Comparison of ENCODE assay signal across 9 cellular contexts in the genomic region with DNA sequence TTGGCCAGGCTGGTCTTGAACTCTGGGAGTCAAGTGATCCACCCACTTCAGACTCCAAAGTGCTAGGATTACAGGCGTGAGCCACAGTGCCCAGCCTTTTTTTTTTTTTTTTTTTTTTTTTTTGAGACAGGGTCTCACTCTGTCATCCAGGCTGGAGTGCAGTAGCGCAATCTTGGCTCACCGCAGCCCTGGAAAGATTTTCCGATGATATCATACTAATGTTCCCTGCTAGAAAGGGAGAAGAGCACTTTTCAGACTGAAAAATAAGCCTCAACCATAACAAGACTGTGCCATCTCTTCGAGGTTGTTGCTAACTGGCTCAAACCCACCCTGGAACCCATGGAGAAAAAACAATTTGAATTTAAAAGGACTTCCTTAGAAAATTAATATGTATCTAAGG. TPM values are rescaled to one million over a fixed set of nuclear protein-coding genes. Genes with fewer than 3 reads are reported as not detected.
DNase-seq lines count a peak whose midpoint lies in the region; ATAC-seq and TF ChIP-seq lines count a peak whose summit lies in the region.
"Not testable (repeated sequence)": the region's sequence is repeated elsewhere in the genome, so short reads cannot be mapped to it uniquely, and the experiment has no call there.
"Had no signal": no experiment of that assay in that cellular context is flagged by ENCODE, and none has a peak within 500 bp of the region (broad histone marks: within the 10 kb centered on the region; RNA-seq: fewer than 3 reads in every experiment).

No MANE protein-coding gene starts in this region.

- H3K9me3 ChIP-seq in GM23248 (ENCODE audit: low read depth); ascending aorta; mesenchymal stem cell (ENCODE audit: control insufficient read depth, low read length); sigmoid colon; thoracic aorta: not testable (repeated sequence)

- not testable (repeated sequence) for H2BK120ac ChIP-seq in mesenchymal stem cell (ENCODE audit: low read depth, low read length)

- not testable (repeated sequence) for H3K23ac ChIP-seq in mesenchymal stem cell (ENCODE audit: low read length in 2 of 2)

- not testable (repeated sequence) for H3K36me3 ChIP-seq in GM23248 (ENCODE audit: low read depth)
- H3K36me3 ChIP-seq in ascending aorta, result peaks cover 30 to 34% of the 10 kb centered on the region in 2 donors
- H3K36me3 ChIP-seq in mesenchymal stem cell (ENCODE audit: control insufficient read depth in 1 of 2, insufficient read depth in 2 of 2, low read depth in 1 of 2, low read length in 2 of 2), result peaks cover 22 to 41% of the 10 kb centered on the region in 2 experiments
- H3K36me3 ChIP-seq in sigmoid colon, result peaks cover 13 to 40% (median 23%) of the 10 kb centered on the region in 4 donors
- H3K36me3 ChIP-seq in thoracic aorta, result peaks cover 22% of the 10 kb centered on the region

- H2BK12ac ChIP-seq in mesenchymal stem cell (ENCODE audit: low read length in 2 of 2), result not testable (repeated sequence)

- ATAC-seq in Right ventricle myocardium superior (ENCODE audit: poor library complexity) (peak; percentile 81), left ventricle myocardium superior (peak; percentile 91), thoracic aorta (ENCODE audit: insufficient number of reproducible peaks, low FRiP score, low read depth) (peak; percentile 85)

- DNase-seq in GM23248, result peak; percentile 25
- DNase-seq in ascending aorta (ENCODE audit: low spot score in 2 of 2); Right ventricle myocardium superior; left ventricle myocardium superior; mesenchymal stem cell; thoracic aorta (ENCODE audit: low spot score): not testable (repeated sequence)
- peak; percentile 62 for DNase-seq in fibroblast of mammary gland (ENCODE audit: low read depth)
- peak; percentile 73 for DNase-seq in sigmoid colon

- TF ChIP-seq CTCF in ascending aorta (IDR thresholded peaks at IDR 0.05); fibroblast of mammary gland (conservative IDR thresholded peaks at IDR 0.05; ENCODE audit: control insufficient read depth, insufficient read depth, low read depth, low read length); sigmoid colon (IDR thresholded peaks at IDR 0.05); thoracic aorta (IDR thresholded peaks at IDR 0.05): not testable (repeated sequence)

- intact Hi-C loops in ascending aorta (cut with DNase I); Right ventricle myocardium superior (cut with DNase I); left ventricle myocardium superior (cut with micrococcal nuclease); sigmoid colon (cut with DNase I): not testable (repeated sequence)

- not testable (repeated sequence) for H2AFZ ChIP-seq in GM23248; mesenchymal stem cell (ENCODE audit: low read depth, low read length)

- not testable (repeated sequence) for H3K9ac ChIP-seq in GM23248
- peak overlapping the region; percentile 77 for H3K9ac ChIP-seq in mesenchymal stem cell (ENCODE audit: low read length)

- not testable (repeated sequence) for H2BK5ac ChIP-seq in mesenchymal stem cell (ENCODE audit: low read depth, low read length, poor library complexity, severe bottlenecking)

- not testable (repeated sequence) for H3K14ac ChIP-seq in mesenchymal stem cell (ENCODE audit: low read length in 2 of 2)

- in situ Hi-C loops in GM23248 (cut with MboI), result not testable (repeated sequence)

- H3K4me1 ChIP-seq in GM23248 (ENCODE audit: insufficient read depth), result peaks cover 16% of the 10 kb centered on the region
- H3K4me1 ChIP-seq in ascending aorta; mesenchymal stem cell (ENCODE audit: control insufficient read depth, insufficient read depth, low read depth, low read length); sigmoid colon; thoracic aorta (ENCODE audit: control insufficient read depth in 1 of 2, low read depth in 2 of 2): not testable (repeated sequence)

- not testable (repeated sequence) for H3K27ac ChIP-seq in GM23248; mesenchymal stem cell (ENCODE audit: low read length, poor library complexity, severe bottlenecking)
- H3K27ac ChIP-seq in ascending aorta (peak overlapping the region; percentile 47 to 84), sigmoid colon (peak overlapping the region in 3 of 4 donors; percentile 41 to 67 (median 67)), thoracic aorta (peak overlapping the region; percentile 55 to 56)

- not testable (repeated sequence) for H3K4ac ChIP-seq in mesenchymal stem cell (ENCODE audit: low read depth in 1 of 2, low read length in 2 of 2)

- H3K9me2 ChIP-seq in GM23248 (ENCODE audit: insufficient read depth), result not testable (repeated sequence)

- H3K27me3 ChIP-seq in GM23248 (replicated peaks; ENCODE audit: insufficient read depth); ascending aorta; mesenchymal stem cell (ENCODE audit: control insufficient read depth in 1 of 2, insufficient read depth in 1 of 2, low read length in 2 of 2); sigmoid colon; thoracic aorta (replicated peaks; ENCODE audit: insufficient read depth): not testable (repeated sequence)

- not testable (repeated sequence) for H3K18ac ChIP-seq in mesenchymal stem cell (ENCODE audit: low read depth in 1 of 2, low read length in 2 of 2)

- not testable (repeated sequence) for H4K8ac ChIP-seq in mesenchymal stem cell (ENCODE audit: low read length)

- not testable (repeated sequence) for H2AK5ac ChIP-seq in mesenchymal stem cell (ENCODE audit: low read length, severe bottlenecking)

- peaks cover 15% of the 10 kb centered on the region for H3K79me2 ChIP-seq in GM23248 (ENCODE audit: insufficient read depth)

- H3K79me1 ChIP-seq in mesenchymal stem cell (replicated peaks; ENCODE audit: low read length, poor library complexity, severe bottlenecking), result peaks cover 19% of the 10 kb centered on the region

- H4K91ac ChIP-seq in mesenchymal stem cell (ENCODE audit: low read length), result not testable (repeated sequence)

- not testable (repeated sequence) for TF ChIP-seq POLR2A in sigmoid colon (IDR thresholded peaks at IDR 0.05)

- H2BK15ac ChIP-seq in mesenchymal stem cell (ENCODE audit: low read depth, poor library complexity, severe bottlenecking), result not testable (repeated sequence)

- H3K4me3 ChIP-seq in GM23248; ascending aorta; fibroblast of mammary gland (ENCODE audit: control insufficient read depth, low read depth, low read length); mesenchymal stem cell (ENCODE audit: insufficient read depth in 1 of 2, low read depth in 1 of 2, low read length in 2 of 2); sigmoid colon; thoracic aorta: not testable (repeated sequence)

- H3K4me2 ChIP-seq in GM23248 (ENCODE audit: unreplicated experiment); mesenchymal stem cell (ENCODE audit: low read length, poor library complexity, severe bottlenecking): not testable (repeated sequence)

- H3F3A ChIP-seq in GM23248 (ENCODE audit: insufficient read depth), result peaks cover 27% of the 10 kb centered on the region

- H4K20me1 ChIP-seq in GM23248 (ENCODE audit: insufficient read depth), result not testable (repeated sequence)

- WGBS in GM23248 (ENCODE audit: low coverage in 1 of 2, low lambda C conversion rate in 2 of 2, missing lambda C conversion rate in 2 of 2), 2 experiments, result 41 to 47% methylated on average over 5 of the region's 5 CpGs
- 100% methylated on average over 4 of the region's 5 CpGs for WGBS in mesenchymal stem cell
- WGBS in sigmoid colon, 2 donors, result 92 to 96% methylated on average over 5 of the region's 5 CpGs

- not testable (repeated sequence) for TF ChIP-seq EP300 in sigmoid colon (IDR thresholded peaks at IDR 0.05)

RNA-seq across cellular contexts. Expression of gene PELP1, which starts 20.2 kb away (rescaled TPM):
- 18.8 and 25.6 TPM in 2 replicates for total RNA-seq in GM23248 (2014; rRNA removed; shearing (Covaris generic))
- polyA plus RNA-seq in GM23248 (2016; fragmentation: Nextera tagmentation; extraction: Ambion mirVana) (10.4 and 13.6 TPM in 2 replicates), sigmoid colon (10 to 100 TPM in 1 of 3 donors, 1 to 10 TPM in 2; 4.2 to 27.0 (median 9.9) TPM)
- total RNA-seq in ascending aorta (22.8 TPM), Right ventricle myocardium superior (39.3 TPM), left ventricle myocardium superior (36.8 TPM), sigmoid colon (10 to 100 TPM; 20.0 to 37.7 (median 26.2) TPM), thoracic aorta (10 to 100 TPM; 21.1 to 71.2 TPM)
- polyA plus RNA-seq in mesenchymal stem cell (2013, experiment 1 of 2), result 16.4 TPM
- 16.6 TPM for polyA plus RNA-seq in mesenchymal stem cell (2013, experiment 2 of 2)

RNA-seq across cellular contexts. Expression of gene ARRB2, which starts 26.7 kb away (rescaled TPM):
- 4.1 and 4.8 TPM in 2 replicates for total RNA-seq in GM23248 (2014; rRNA removed; shearing (Covaris generic))
- polyA plus RNA-seq in GM23248 (2016; fragmentation: Nextera tagmentation; extraction: Ambion mirVana) (3.7 and 3.9 TPM in 2 replicates), sigmoid colon (10 to 100 TPM; 38.4 to 51.7 (median 39.3) TPM)
- total RNA-seq in ascending aorta (43.4 TPM), Right ventricle myocardium superior (23.4 TPM), left ventricle myocardium superior (35.0 TPM), sigmoid colon (10 to 100 TPM; 22.1 to 35.7 (median 28.2) TPM), thoracic aorta (10 to 100 TPM; 64.5 to 66.3 TPM)
- 7.4 TPM for polyA plus RNA-seq in mesenchymal stem cell (2013, experiment 1 of 2)
- 7.0 TPM for polyA plus RNA-seq in mesenchymal stem cell (2013, experiment 2 of 2)

RNA-seq across cellular contexts. Expression of gene ALOX15, which starts 42.3 kb away (rescaled TPM):
- not detected in 2 replicates for total RNA-seq in GM23248 (2014; rRNA removed; shearing (Covaris generic))
- polyA plus RNA-seq in GM23248 (2016; fragmentation: Nextera tagmentation; extraction: Ambion mirVana) (not detected in 2 replicates), sigmoid colon (under 1 TPM in 2 of 3 donors, not detected in 1; 0.60 to 0.77 TPM)
- total RNA-seq in ascending aorta (not detected), Right ventricle myocardium superior (not detected), left ventricle myocardium superior (4.5 TPM), sigmoid colon (under 1 TPM in 3 of 4 donors, not detected in 1; 0.28 to 0.81 (median 0.36) TPM), thoracic aorta (not detected)
- polyA plus RNA-seq in mesenchymal stem cell (2013, experiment 1 of 2), result 0.01 TPM
- not detected for polyA plus RNA-seq in mesenchymal stem cell (2013, experiment 2 of 2)
- total RNA-seq: CD4-positive, CD25-positive, alpha-beta regulatory T cell had no signal
- polyA plus RNA-seq: CD4-positive, CD25-positive, alpha-beta regulatory T cell had no signal

RNA-seq across cellular contexts. Expression of gene MED11, which starts 47.5 kb away (rescaled TPM):
- 14.4 and 16.9 TPM in 2 replicates for total RNA-seq in GM23248 (2014; rRNA removed; shearing (Covaris generic))
- polyA plus RNA-seq in GM23248 (2016; fragmentation: Nextera tagmentation; extraction: Ambion mirVana) (26.9 and 27.4 TPM in 2 replicates), sigmoid colon (10 to 100 TPM; 35.8 to 61.9 (median 47.4) TPM)
- total RNA-seq in ascending aorta (10.9 TPM), Right ventricle myocardium superior (18.0 TPM), left ventricle myocardium superior (18.0 TPM), sigmoid colon (10 to 100 TPM; 31.1 to 43.6 (median 38.3) TPM), thoracic aorta (10 to 100 TPM; 18.8 to 21.9 TPM)
- 21.2 TPM for polyA plus RNA-seq in mesenchymal stem cell (2013, experiment 1 of 2)
- polyA plus RNA-seq in mesenchymal stem cell (2013, experiment 2 of 2), result 19.9 TPM

RNA-seq across cellular contexts. Expression of gene ZMYND15, which starts 55.9 kb away (rescaled TPM):
- 0.32 and 0.89 TPM in 2 replicates for total RNA-seq in GM23248 (2014; rRNA removed; shearing (Covaris generic))
- polyA plus RNA-seq in GM23248 (2016; fragmentation: Nextera tagmentation; extraction: Ambion mirVana) (0.16 TPM in 1 of 2 replicates, not detected in the other), sigmoid colon (1 to 10 TPM in 2 of 3 donors, not detected in 1; 1.1 to 1.2 TPM)
- total RNA-seq in ascending aorta (not detected), Right ventricle myocardium superior (not detected), left ventricle myocardium superior (0.20 TPM), sigmoid colon (under 1 TPM in 3 of 4 donors, not detected in 1; 0.36 to 0.55 (median 0.49) TPM), thoracic aorta (1 to 10 TPM; 2.5 to 5.8 TPM)
- polyA plus RNA-seq in mesenchymal stem cell (2013, experiment 1 of 2), result 0.04 TPM
- polyA plus RNA-seq in mesenchymal stem cell (2013, experiment 2 of 2), result 0.07 TPM
- polyA plus RNA-seq: CD4-positive, CD25-positive, alpha-beta regulatory T cell had no signal
